In genomic region chr5:68240196-68240595, GRCh38 we compare ENCODE assay signal across 8 cellular contexts. TPM values are rescaled to one million over a fixed set of nuclear protein-coding genes. Genes with fewer than 3 reads are reported as not detected.
A peak's percentile ranks its signal among the peaks of the same experiment; 100 is the strongest.
DNase-seq lines count a peak whose midpoint lies in the region; ATAC-seq and TF ChIP-seq lines count a peak whose summit lies in the region.

No MANE protein-coding gene starts in this region.

- peaks cover 13 to 14% of the 10 kb centered on the region in 2 donors for H3K36me3 Mint-ChIP-seq in CD4-positive, alpha-beta memory T cell
- H3K36me3 Mint-ChIP-seq in central memory CD8-positive, alpha-beta T cell (ENCODE audit: insufficient read depth) = peaks cover 13% of the 10 kb centered on the region

- peaks cover 81% of the 10 kb centered on the region for H3K4me1 ChIP-seq in CD4-positive, alpha-beta memory T cell (ENCODE audit: insufficient read depth, low read length)
- peaks cover 13 to 96% (median 61%) of the 10 kb centered on the region in 4 donors for H3K4me1 ChIP-seq in stomach

- H3K4me1 Mint-ChIP-seq in CD4-positive, alpha-beta memory T cell = peaks cover 67 to 91% (median 79%) of the 10 kb centered on the region in 4 donors
- H3K4me1 Mint-ChIP-seq in central memory CD8-positive, alpha-beta T cell = peaks cover 77% of the 10 kb centered on the region

- H3K27me3 Mint-ChIP-seq in CD4-positive, alpha-beta memory T cell = no peaks in the 10 kb centered on the region
- H3K27me3 Mint-ChIP-seq in central memory CD8-positive, alpha-beta T cell = no peaks in the 10 kb centered on the region

- no peak for TF ChIP-seq CTCF in stomach (IDR thresholded peaks at IDR 0.05)

- peak; percentile 51 for ATAC-seq in GM19467 (IDR thresholded peaks at IDR 0.05; ENCODE audit: unreplicated experiment)
- peak; percentile 15 for ATAC-seq in central memory CD8-positive, alpha-beta T cell (replicated peaks; ENCODE audit: extremely low read depth, poor library complexity, severe bottlenecking)

- H3K4me3 ChIP-seq in CD4-positive, alpha-beta memory T cell (ENCODE audit: low read length in 2 of 2) = no peak overlapping the region
- no peak overlapping the region for H3K4me3 ChIP-seq in stomach

- H3K9me3 Mint-ChIP-seq in CD4-positive, alpha-beta memory T cell = no peaks in the 10 kb centered on the region
- H3K9me3 Mint-ChIP-seq in central memory CD8-positive, alpha-beta T cell = no peaks in the 10 kb centered on the region

- H3K27ac Mint-ChIP-seq in CD4-positive, alpha-beta memory T cell = peak overlapping the region; percentile 29 to 92 (median 90)
- peak overlapping the region; percentile 74 for H3K27ac Mint-ChIP-seq in central memory CD8-positive, alpha-beta T cell (ENCODE audit: low read depth)

- intact Hi-C loops in CD4-positive, alpha-beta memory T cell (cut with micrococcal nuclease) = no loop called here
- intact Hi-C loops in stomach (cut with DNase I; ENCODE audit: low total_unique reads) (no loop called here), posterior cingulate gyrus (cut with DNase I) (no loop called here)

- DNase-seq in CD4-positive, alpha-beta memory T cell = no peak
- DNase-seq in central memory CD8-positive, alpha-beta T cell (ENCODE audit: low spot score in 2 of 2) = no peak
- DNase-seq in stomach (no peak), posterior cingulate gyrus (no peak), nucleus accumbens (lab: John Stamatoyannopoulos, UW) (no peak), inferior parietal cortex (ENCODE audit: extremely low spot score) (no peak)

- TF ChIP-seq POLR2A in stomach (IDR thresholded peaks at IDR 0.05) = no peak

- H3K27ac ChIP-seq in CD4-positive, alpha-beta memory T cell (ENCODE audit: low read depth, low read length) = peak overlapping the region; percentile 27
- peak overlapping the region; percentile 58 for H3K27ac ChIP-seq in KOPT-K1 (ENCODE audit: low read depth, low read length, poor library complexity, severe bottlenecking)
- H3K27ac ChIP-seq in stomach = peak overlapping the region in 4 of 5 donors; percentile 29 to 61 (median 53)

- no peak for TF ChIP-seq EP300 in stomach (IDR thresholded peaks at IDR 0.05)

- H3K36me3 ChIP-seq in CD4-positive, alpha-beta memory T cell (ENCODE audit: insufficient read depth, low read length) = no peaks in the 10 kb centered on the region
- 0 out of 2 replicates have a peak, but pooled peaks cover 3% of the 10 kb centered on the region for H3K36me3 ChIP-seq in KOPT-K1 (ENCODE audit: insufficient read depth, low read length)
- H3K36me3 ChIP-seq in stomach = no peaks in the 10 kb centered on the region

- peak overlapping the region in 4 of 8 donors; percentile 1 to 60 (median 24) for H3K4me3 Mint-ChIP-seq in CD4-positive, alpha-beta memory T cell
- H3K4me3 Mint-ChIP-seq in central memory CD8-positive, alpha-beta T cell = no peak overlapping the region

- H3K27me3 ChIP-seq in CD4-positive, alpha-beta memory T cell (ENCODE audit: insufficient read depth, low read length) = no peaks in the 10 kb centered on the region
- H3K27me3 ChIP-seq in stomach = no peaks in the 10 kb centered on the region

- CTCF ChIA-PET in CD4-positive, alpha-beta memory T cell (lab: Charles Lee; ENCODE audit: partially characterized antibody) = interaction anchor here (1.1 kb wide), 1 partner anchor 24 kb away, joined by 3 read pairs; the partner anchor contains the start of gene PIK3R1

- no peaks in the 10 kb centered on the region for H3K9me3 ChIP-seq in CD4-positive, alpha-beta memory T cell (ENCODE audit: control insufficient read depth in 1 of 2, low read length in 2 of 2)
- no peaks in the 10 kb centered on the region for H3K9me3 ChIP-seq in KOPT-K1 (ENCODE audit: insufficient read depth, low read length, poor library complexity, severe bottlenecking)
- no peaks in the 10 kb centered on the region for H3K9me3 ChIP-seq in stomach

- POLR2A ChIA-PET in CD4-positive, alpha-beta memory T cell (lab: Charles Lee; ENCODE audit: partially characterized antibody) = interaction anchor here (1.0 to 1.1 kb wide), 3 partner anchors 23 to 26 kb away, joined by 3 to 5 read pairs (median 3); partner anchors contain the start of gene PIK3R1

RNA-seq across cellular contexts. Expression of gene PIK3R1, which starts 24.6 kb away (rescaled TPM):
- total RNA-seq in CD4-positive, alpha-beta memory T cell = 100 to 1,000 TPM; 151 to 152 TPM
- polyA plus RNA-seq in CD4-positive, alpha-beta memory T cell = 10 to 100 TPM; 92.6 to 98.3 TPM
- 100 to 1,000 TPM in 3 of 5 donors, 10 to 100 TPM in 2; 45.2 to 280 (median 115) TPM for total RNA-seq in stomach
- polyA plus RNA-seq in stomach = 10 to 100 TPM in 2 of 3 donors, 1 to 10 TPM in 1; 9.2 to 10.5 (median 10.1) TPM
